15 cellular contexts compared by ENCODE assay signal in genomic region chr5:125874717-125875116, GRCh38.
A peak's percentile ranks its signal among the peaks of the same experiment; 100 is the strongest.
DNase-seq lines count a peak whose midpoint lies in the region; ATAC-seq and TF ChIP-seq lines count a peak whose summit lies in the region.
"Had no signal": no experiment of that assay in that cellular context is flagged by ENCODE, and none has a peak within 500 bp of the region (broad histone marks: within the 10 kb centered on the region; RNA-seq: fewer than 3 reads in every experiment).

No MANE protein-coding gene starts in this region.

- no peaks in the 10 kb centered on the region for H3K36me3 ChIP-seq in OCI-LY7 (ENCODE audit: insufficient read depth, low read length)
- H3K36me3 ChIP-seq: gastrocnemius medialis had no signal

- POLR2A ChIA-PET in OCI-LY7 (lab: Charles Lee) = no interaction called here

- 0 out of 2 replicates have a peak, but pooled peaks have one; percentile 18 for TF ChIP-seq CTCF in OCI-LY7 (conservative IDR thresholded peaks at IDR 0.05; ENCODE audit: low read length)
- peak; percentile 23 for TF ChIP-seq CTCF in choroid plexus epithelial cell (conservative IDR thresholded peaks at IDR 0.05; ENCODE audit: low read depth, low read length)
- peak; percentile 4 for TF ChIP-seq CTCF in retinal pigment epithelial cell (conservative IDR thresholded peaks at IDR 0.05; ENCODE audit: low read depth, low read length)

- H2AFZ ChIP-seq in OCI-LY7 (ENCODE audit: low read length) = no peak overlapping the region

- H4K20me1 ChIP-seq in OCI-LY7 (ENCODE audit: insufficient read depth, low read length) = no peaks in the 10 kb centered on the region

- H3K27ac ChIP-seq in OCI-LY7 (ENCODE audit: low read depth, low read length, poor library complexity, severe bottlenecking) = no peak overlapping the region
- H3K27ac ChIP-seq: gastrocnemius medialis, HL-60 had no signal

- no peaks in the 10 kb centered on the region for H3K9me3 ChIP-seq in OCI-LY7 (ENCODE audit: low read length)
- H3K9me3 ChIP-seq: gastrocnemius medialis had no signal

- ATAC-seq in GM18868 (IDR thresholded peaks at IDR 0.05; ENCODE audit: unreplicated experiment) = no peak
- ATAC-seq: activated CD8-positive, alpha-beta T cell treated with anti-CD3 and anti-CD28 coated beads for 36 hours; gastrocnemius medialis; naive thymus-derived CD8-positive, alpha-beta T cell had no signal

- no TSS peak for BruUV-seq in OCI-LY7 (replicated peaks; lab: Mats Ljungman, UMichigan)

- no peak overlapping the region for H3K4me2 ChIP-seq in OCI-LY7 (ENCODE audit: low read length)
- H3K4me2 ChIP-seq: smooth muscle cell had no signal

- CTCF ChIA-PET in OCI-LY7 (lab: Charles Lee; ENCODE audit: unreplicated experiment) = no interaction called here

- no peak overlapping the region for H3K4me3 ChIP-seq in OCI-LY7 (ENCODE audit: low read depth, low read length, poor library complexity, severe bottlenecking)
- H3K4me3 ChIP-seq in choroid plexus epithelial cell (ENCODE audit: low read depth, low read length) = no peak overlapping the region
- no peak overlapping the region for H3K4me3 ChIP-seq in retinal pigment epithelial cell (ENCODE audit: low read length)
- H3K4me3 ChIP-seq: gastrocnemius medialis, lung, smooth muscle cell had no signal

- H3K9me2 ChIP-seq in OCI-LY7 (ENCODE audit: insufficient read depth, low read length) = no peaks in the 10 kb centered on the region

- intact Hi-C loops in OCI-LY7 (cut with micrococcal nuclease; ENCODE audit: unreplicated experiment) = no loop called here

- peak; percentile 62 for DNase-seq in HT-29 (ENCODE audit: low spot score)
- DNase-seq in OCI-LY7 (ENCODE audit: low spot score) = no peak
- peak; percentile 23 for DNase-seq in choroid plexus epithelial cell (ENCODE audit: low read depth)
- no peak for DNase-seq in retinal pigment epithelial cell (ENCODE audit: low read depth)
- no peak for DNase-seq in activated effector memory CD4-positive, alpha-beta T cell treated with Interleukin-2 at 50 U/mL for 16 hours
- DNase-seq in C1 segment of cervical spinal cord (lab: John Stamatoyannopoulos, UW) = no peak
- DNase-seq: activated CD8-positive, alpha-beta T cell treated with anti-CD3 and anti-CD28 coated beads for 36 hours; DMS79; gastrocnemius medialis; KBM-7; naive thymus-derived CD8-positive, alpha-beta T cell had no signal

- H3K79me2 ChIP-seq in OCI-LY7 (ENCODE audit: insufficient read depth, low read depth, low read length) = no peaks in the 10 kb centered on the region

- H3K4me1 ChIP-seq in OCI-LY7 (ENCODE audit: insufficient read depth, low read length, poor library complexity, severe bottlenecking) = no peaks in the 10 kb centered on the region
- H3K4me1 ChIP-seq: gastrocnemius medialis had no signal

Comparison
In these comparisons a context has a peak if more than half of its experiments do, and no peak if none do; other contexts are left out.
1. DNase-seq: peak in HT-29 (single experiment) and choroid plexus epithelial cell (single experiment); none in OCI-LY7 (single experiment), retinal pigment epithelial cell (single experiment), activated effector memory CD4-positive, alpha-beta T cell treated with Interleukin-2 at 50 U/mL for 16 hours (single experiment) and C1 segment of cervical spinal cord (0 of 14).
2. Peak in every context shown above with its lines, with median percentiles within 50 percentile points of each other: CTCF ChIP-seq.